21 cellular contexts compared by ENCODE assay signal in the genomic region with DNA sequence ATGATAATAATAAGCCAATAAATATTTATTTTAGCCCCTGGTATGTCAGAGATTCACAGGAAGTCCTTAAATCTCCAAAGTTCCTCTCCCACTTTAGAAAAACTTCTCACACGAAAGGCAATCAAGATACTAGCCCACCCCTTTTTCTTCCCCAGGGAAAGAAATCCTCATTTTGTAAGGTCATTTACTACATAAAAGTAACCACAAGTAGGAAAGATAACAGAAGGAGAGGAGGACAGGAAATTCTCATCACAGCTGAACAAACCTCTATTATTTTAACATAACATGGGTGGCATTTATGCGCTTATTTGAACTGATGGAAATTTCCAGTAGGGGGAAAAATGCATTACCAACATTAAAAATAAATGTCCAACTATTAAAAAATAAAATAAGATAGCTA. TPM values are rescaled to one million over a fixed set of nuclear protein-coding genes. Genes with fewer than 3 reads are reported as not detected.
DNase-seq lines count a peak whose midpoint lies in the region; ATAC-seq, FAIRE-seq and TF ChIP-seq lines count a peak whose summit lies in the region.
"Had no signal": no experiment of that assay in that cellular context is flagged by ENCODE, and none has a peak within 500 bp of the region (broad histone marks: within the 10 kb centered on the region; RNA-seq: fewer than 3 reads in every experiment).

No MANE protein-coding gene starts in this region.

- H3K27ac ChIP-seq in HepG2 (ENCODE audit: extremely low read length, insufficient read depth, low read length) (no peak overlapping the region), right lobe of liver (no peak overlapping the region), thyroid gland (no peak overlapping the region)
- H3K27ac ChIP-seq: prostate gland, vagina had no signal

- no peak overlapping the region for H3K4me2 ChIP-seq in HepG2 (ENCODE audit: low read depth, low read length)

- POLR2A ChIA-PET in HepG2 (lab: Yijun Ruan, JAX), result no interaction called here

- TF ChIP-seq POLR2A in HepG2 (IDR thresholded peaks at IDR 0.05; ENCODE audit: insufficient read depth in 1 of 2, low read depth in 2 of 2, low read length in 2 of 2) (no peak), right lobe of liver (IDR thresholded peaks at IDR 0.05) (no peak), thyroid gland (IDR thresholded peaks at IDR 0.05) (no peak)

- FAIRE-seq in HepG2 (lab: Jason Lieb, UNC), result no peak
- FAIRE-seq: TTC549 had no signal

- no peaks in the 10 kb centered on the region for H4K20me1 ChIP-seq in HepG2 (ENCODE audit: insufficient read depth, low read length)

- H3K27ac Mint-ChIP-seq in activated naive CD8-positive, alpha-beta T cell treated with anti-CD3 and anti-CD28 coated beads for 36 hours, result peak overlapping the region; percentile 66
- H3K27ac Mint-ChIP-seq in natural killer cell treated with Interleukin-12 subunit alpha and Interleukin-12 subunit beta and Interleukin-15 and Interleukin-18, amount 100 ng/mL, for 72 hours, result no peak overlapping the region

- H3K9ac ChIP-seq in HepG2 (ENCODE audit: insufficient read depth, low read depth, low read length), result no peak overlapping the region

- no peak for TF ChIP-seq EP300 in HepG2 (IDR thresholded peaks at IDR 0.05; ENCODE audit: low read depth in 2 of 2, low read length in 2 of 2)
- TF ChIP-seq EP300 in HepG2 (CRISPR knock-in tag; IDR thresholded peaks at IDR 0.05; ENCODE audit: borderline replicate concordance), result no peak

- BruUV-seq in HepG2 (replicated peaks; lab: Mats Ljungman, UMichigan), result TSS peak; percentile 30

- in situ Hi-C loops in HepG2 (cut with HindIII; ENCODE audit: extremely low pct_ligation_motif_present, low pct_unique_long_range_greater_than_20kb), result no loop called here

- no peaks in the 10 kb centered on the region for H3K9me3 Mint-ChIP-seq in activated naive CD8-positive, alpha-beta T cell treated with anti-CD3 and anti-CD28 coated beads for 36 hours
- no peaks in the 10 kb centered on the region for H3K9me3 Mint-ChIP-seq in natural killer cell treated with Interleukin-12 subunit alpha and Interleukin-12 subunit beta and Interleukin-15 and Interleukin-18, amount 100 ng/mL, for 72 hours
- H3K9me3 Mint-ChIP-seq: HFFc6 had no signal

- WGBS in HepG2 (ENCODE audit: low lambda C conversion rate), result 90% methylated on average over 2 of the region's 2 CpGs
- WGBS in right lobe of liver (ENCODE audit: insufficient coverage, low coverage, low lambda C conversion rate, missing lambda C conversion rate), result 69% methylated on average over 2 of the region's 2 CpGs
- 83 to 94% methylated on average over 2 of the region's 2 CpGs for WGBS in thyroid gland, 2 donors

- CTCF ChIA-PET in HepG2 (lab: Yijun Ruan, JAX; ENCODE audit: low intra/inter-chr PET ratio, low total read pairs), result no interaction called here

- H3K27me3 ChIP-seq in HepG2 (ENCODE audit: control insufficient read depth in 1 of 2, insufficient read depth in 2 of 2, low read length in 2 of 2), result no peaks in the 10 kb centered on the region; a peak in 1 of 5 replicates
- no peaks in the 10 kb centered on the region for H3K27me3 ChIP-seq in right lobe of liver
- H3K27me3 ChIP-seq in thyroid gland, result no peaks in the 10 kb centered on the region
- H3K27me3 ChIP-seq: vagina had no signal

- H3K4me1 ChIP-seq in HepG2 (ENCODE audit: insufficient read depth, low read length) (peaks cover 20% of the 10 kb centered on the region), right lobe of liver (peaks cover 0 to 7% (median 0%) of the 10 kb centered on the region in 4 donors), thyroid gland (peaks cover 12 to 13% of the 10 kb centered on the region in 2 donors)
- H3K4me1 ChIP-seq: prostate gland had no signal

- TF ChIP-seq CTCF in HepG2 (CRISPR knock-in tag; IDR thresholded peaks at IDR 0.05), result no peak
- TF ChIP-seq CTCF in right lobe of liver (IDR thresholded peaks at IDR 0.05), result no peak
- no peak for TF ChIP-seq CTCF in fibroblast of villous mesenchyme (IDR thresholded peaks at IDR 0.05; ENCODE audit: insufficient read depth, low read depth, low read length)
- no peak for TF ChIP-seq CTCF in thyroid gland (IDR thresholded peaks at IDR 0.05)

- H3K4me1 Mint-ChIP-seq in activated naive CD8-positive, alpha-beta T cell treated with anti-CD3 and anti-CD28 coated beads for 36 hours, result peaks cover 15% of the 10 kb centered on the region
- peaks cover 16 to 18% of the 10 kb centered on the region in 2 donors for H3K4me1 Mint-ChIP-seq in natural killer cell treated with Interleukin-12 subunit alpha and Interleukin-12 subunit beta and Interleukin-15 and Interleukin-18, amount 100 ng/mL, for 72 hours (ENCODE audit: low read depth in 2 of 2)

- intact Hi-C loops in HepG2 (cut with micrococcal nuclease; ENCODE audit: unreplicated experiment) (no loop called here), right lobe of liver (cut with DNase I) (no loop called here), posterior cingulate gyrus (cut with DNase I) (no loop called here), thyroid gland (cut with DNase I) (no loop called here)

- H3K36me3 ChIP-seq in HepG2 (replicated peaks in 1 of 2; ENCODE audit: control insufficient read depth in 1 of 2, insufficient read depth in 2 of 2, low read length in 2 of 2) (no peaks in the 10 kb centered on the region), right lobe of liver (no peaks in the 10 kb centered on the region), thyroid gland (no peaks in the 10 kb centered on the region)
- H3K36me3 ChIP-seq: prostate gland, vagina had no signal

- no peaks in the 10 kb centered on the region for H3K27me3 Mint-ChIP-seq in activated naive CD8-positive, alpha-beta T cell treated with anti-CD3 and anti-CD28 coated beads for 36 hours
- no peaks in the 10 kb centered on the region for H3K27me3 Mint-ChIP-seq in natural killer cell treated with Interleukin-12 subunit alpha and Interleukin-12 subunit beta and Interleukin-15 and Interleukin-18, amount 100 ng/mL, for 72 hours

- no peak for DNase-seq in HepG2 (ENCODE audit: low spot score)
- no peak for DNase-seq in right lobe of liver
- no peak for DNase-seq in activated naive CD8-positive, alpha-beta T cell treated with anti-CD3 and anti-CD28 coated beads for 36 hours
- peak; percentile 84 for DNase-seq in fibroblast of villous mesenchyme (ENCODE audit: low read depth)
- DNase-seq in posterior cingulate gyrus, result no peak
- no peak for DNase-seq in natural killer cell treated with Interleukin-12 subunit alpha and Interleukin-12 subunit beta and Interleukin-15 and Interleukin-18, amount 100 ng/mL, for 72 hours (ENCODE audit: low spot score)
- DNase-seq in thyroid gland, result no peak
- no peak for DNase-seq in MV-4-11 (lab: John Stamatoyannopoulos, UW)
- DNase-seq: activated CD4-positive, alpha-beta T cell treated with anti-CD3 and anti-CD28 coated beads for 4 hours; activated naive CD4-positive, alpha-beta T cell treated with Interleukin-2 at 50 U/mL for 16 hours; HFFc6; IMR-90; left cardiac atrium; mesendoderm; NCI-H1694 treated with DMSO at 0.1 percent for 48 hours; NCI-H2227 treated with DMSO at 0.1 percent for 48 hours; stimulated activated CD4-positive, alpha-beta T cell treated with anti-CD3 and anti-CD28 coated beads, Interleukin-12 subunit alpha, Interleukin-12 subunit beta, amount 100 ng/mL, for 4 hours; stimulated activated CD8-positive, alpha-beta memory T cell treated with anti-CD3 and anti-CD28 coated beads, Interleukin-4, amount 100 ng/mL, for 48 hours had no signal

- H3K4me3 ChIP-seq in HepG2 (replicated peaks in 1 of 3; ENCODE audit: insufficient read depth in 1 of 3, low read depth in 2 of 3, low read length in 3 of 3) (no peak overlapping the region), right lobe of liver (no peak overlapping the region), fibroblast of villous mesenchyme (ENCODE audit: low read depth, low read length) (no peak overlapping the region), thyroid gland (replicated peaks in 1 of 3) (no peak overlapping the region)
- H3K4me3 ChIP-seq: prostate gland, vagina had no signal

- TF ChIP-seq RAD21 in HepG2 (CRISPR knock-in tag; IDR thresholded peaks at IDR 0.05), result no peak

- H3K9me3 ChIP-seq in HepG2 (ENCODE audit: low read length) (no peaks in the 10 kb centered on the region), right lobe of liver (no peaks in the 10 kb centered on the region), thyroid gland (no peaks in the 10 kb centered on the region)
- H3K9me3 ChIP-seq: prostate gland, vagina had no signal

- no peak overlapping the region for H2AFZ ChIP-seq in HepG2 (ENCODE audit: low read length)

- ATAC-seq in HepG2, result no peak
- ATAC-seq in right lobe of liver, result no peak
- ATAC-seq in natural killer cell treated with Interleukin-12 subunit alpha and Interleukin-12 subunit beta and Interleukin-15 and Interleukin-18, amount 100 ng/mL, for 72 hours, result no peak
- ATAC-seq: left cardiac atrium had no signal

- peaks cover 6% of the 10 kb centered on the region for H3K36me3 Mint-ChIP-seq in activated naive CD8-positive, alpha-beta T cell treated with anti-CD3 and anti-CD28 coated beads for 36 hours
- peaks cover 11% of the 10 kb centered on the region for H3K36me3 Mint-ChIP-seq in natural killer cell treated with Interleukin-12 subunit alpha and Interleukin-12 subunit beta and Interleukin-15 and Interleukin-18, amount 100 ng/mL, for 72 hours

- peaks cover 52% of the 10 kb centered on the region for H3K79me2 ChIP-seq in HepG2 (ENCODE audit: insufficient read depth, low read length)

- H3K4me3 Mint-ChIP-seq in activated naive CD8-positive, alpha-beta T cell treated with anti-CD3 and anti-CD28 coated beads for 36 hours, result no peak overlapping the region
- H3K4me3 Mint-ChIP-seq in natural killer cell treated with Interleukin-12 subunit alpha and Interleukin-12 subunit beta and Interleukin-15 and Interleukin-18, amount 100 ng/mL, for 72 hours, result no peak overlapping the region
- H3K4me3 Mint-ChIP-seq: HFFc6 had no signal

RNA-seq across cellular contexts. Expression of a gene that starts 3.4 kb away (rescaled TPM):
- total RNA-seq in HepG2 (2016; rRNA removed; fragmentation: Illumina TruSeq; extraction: Trizol) (3.5 and 4.7 TPM in 2 replicates), right lobe of liver (10 to 100 TPM in 1 of 6 experiments, 1 to 10 TPM in 5; 5.8 to 12.0 (median 8.8) TPM), fibroblast of villous mesenchyme (5.5 and 6.9 TPM in 2 replicates), thyroid gland (10 to 100 TPM; 14.1 to 22.6 (median 15.8) TPM)
- 1.7 and 2.5 TPM in 2 replicates for total RNA-seq in HepG2 (2016; cell fraction: cytosol; rRNA removed; fragmentation: Illumina TruSeq; extraction: Trizol; ENCODE audit: low read depth)
- total RNA-seq in HepG2 (2016; cell fraction: insoluble cytoplasmic fraction; rRNA removed; fragmentation: Illumina TruSeq; extraction: Trizol), result 2.9 and 3.4 TPM in 2 replicates
- 7.9 and 9.0 TPM in 2 replicates for total RNA-seq in HepG2 (2016; cell fraction: membrane; rRNA removed; fragmentation: Illumina TruSeq; extraction: Trizol)
- total RNA-seq in HepG2 (2016; cell fraction: nucleus; rRNA removed; fragmentation: Illumina TruSeq; extraction: Trizol), result 2.9 and 4.4 TPM in 2 replicates
- polyA plus RNA-seq in HepG2 (2011; rRNA removed), result 7.3 TPM in 2 replicates
- 8.0 and 8.4 TPM in 2 replicates for polyA plus RNA-seq in HepG2 (2011; cell fraction: cytosol; rRNA removed)
- polyA plus RNA-seq in HepG2 (2011; cell fraction: nucleus; rRNA removed), result 11.3 and 13.9 TPM in 2 replicates
- 9.8 and 13.0 TPM in 2 replicates for polyA plus RNA-seq in HepG2 (2012)
- 4.0 and 4.6 TPM in 2 replicates for polyA plus RNA-seq in HepG2 (2016; cell fraction: cytosol; fragmentation: Illumina TruSeq; extraction: Trizol; ENCODE audit: low read depth)
- 9.3 and 13.6 TPM in 2 replicates for polyA plus RNA-seq in HepG2 (2016; cell fraction: insoluble cytoplasmic fraction; fragmentation: Illumina TruSeq; extraction: Trizol; ENCODE audit: low read depth)
- 14.0 and 18.6 TPM in 2 replicates for polyA plus RNA-seq in HepG2 (2016; cell fraction: membrane; fragmentation: Illumina TruSeq; extraction: Trizol; ENCODE audit: low read depth)
- polyA plus RNA-seq in HepG2 (2016; cell fraction: nucleus; fragmentation: Illumina TruSeq; extraction: Trizol; ENCODE audit: insufficient read depth, low read depth), result 10.1 and 11.0 TPM in 2 replicates
- 14.1 and 27.8 TPM in 2 replicates for polyA minus RNA-seq in HepG2 (2011; rRNA and poly(A)+ RNA removed; ENCODE audit: low replicate concordance)
- polyA minus RNA-seq in HepG2 (2011; cell fraction: cytosol; rRNA and poly(A)+ RNA removed), result 12.3 and 12.7 TPM in 2 replicates
- 12.6 and 12.8 TPM in 2 replicates for polyA minus RNA-seq in HepG2 (2011; cell fraction: nucleus; rRNA and poly(A)+ RNA removed)
- 10 to 100 TPM; 13.9 to 14.2 TPM for total RNA-seq in activated naive CD8-positive, alpha-beta T cell treated with anti-CD3 and anti-CD28 coated beads for 36 hours
- total RNA-seq in natural killer cell treated with Interleukin-12 subunit alpha and Interleukin-12 subunit beta and Interleukin-15 and Interleukin-18, amount 100 ng/mL, for 72 hours, result 10 to 100 TPM; 21.7 to 23.5 TPM

RNA-seq across cellular contexts. Expression of a gene that starts 15.6 kb away (rescaled TPM):
- 46.9 and 50.7 TPM in 2 replicates for total RNA-seq in HepG2 (2016; rRNA removed; fragmentation: Illumina TruSeq; extraction: Trizol)
- 8.5 and 10.0 TPM in 2 replicates for total RNA-seq in HepG2 (2016; cell fraction: cytosol; rRNA removed; fragmentation: Illumina TruSeq; extraction: Trizol; ENCODE audit: low read depth)
- 48.8 and 50.6 TPM in 2 replicates for total RNA-seq in HepG2 (2016; cell fraction: insoluble cytoplasmic fraction; rRNA removed; fragmentation: Illumina TruSeq; extraction: Trizol)
- total RNA-seq in HepG2 (2016; cell fraction: membrane; rRNA removed; fragmentation: Illumina TruSeq; extraction: Trizol), result 17.1 and 19.7 TPM in 2 replicates
- 28.7 and 36.3 TPM in 2 replicates for total RNA-seq in HepG2 (2016; cell fraction: nucleus; rRNA removed; fragmentation: Illumina TruSeq; extraction: Trizol)
- 72.2 and 73.5 TPM in 2 replicates for polyA plus RNA-seq in HepG2 (2011; rRNA removed)
- 72.3 and 85.9 TPM in 2 replicates for polyA plus RNA-seq in HepG2 (2011; cell fraction: cytosol; rRNA removed)
- 55.6 and 60.0 TPM in 2 replicates for polyA plus RNA-seq in HepG2 (2011; cell fraction: nucleus; rRNA removed)
- polyA plus RNA-seq in HepG2 (2012), result 42.4 and 45.1 TPM in 2 replicates
- 13.8 and 14.3 TPM in 2 replicates for polyA plus RNA-seq in HepG2 (2016; cell fraction: cytosol; fragmentation: Illumina TruSeq; extraction: Trizol; ENCODE audit: low read depth)
- 78.5 and 84.9 TPM in 2 replicates for polyA plus RNA-seq in HepG2 (2016; cell fraction: insoluble cytoplasmic fraction; fragmentation: Illumina TruSeq; extraction: Trizol; ENCODE audit: low read depth)
- polyA plus RNA-seq in HepG2 (2016; cell fraction: membrane; fragmentation: Illumina TruSeq; extraction: Trizol; ENCODE audit: low read depth), result 24.1 and 26.2 TPM in 2 replicates
- polyA plus RNA-seq in HepG2 (2016; cell fraction: nucleus; fragmentation: Illumina TruSeq; extraction: Trizol; ENCODE audit: insufficient read depth, low read depth), result 72.4 and 76.9 TPM in 2 replicates
- 142 and 176 TPM in 2 replicates for polyA minus RNA-seq in HepG2 (2011; rRNA and poly(A)+ RNA removed; ENCODE audit: low replicate concordance)
- polyA minus RNA-seq in HepG2 (2011; cell fraction: cytosol; rRNA and poly(A)+ RNA removed), result 44.2 and 52.7 TPM in 2 replicates
- polyA minus RNA-seq in HepG2 (2011; cell fraction: nucleus; rRNA and poly(A)+ RNA removed), result 29.7 and 30.6 TPM in 2 replicates
- 10 to 100 TPM; 21.6 to 47.1 (median 23.4) TPM for total RNA-seq in right lobe of liver
- total RNA-seq in activated naive CD8-positive, alpha-beta T cell treated with anti-CD3 and anti-CD28 coated beads for 36 hours, result 10 to 100 TPM; 77.6 to 80.4 TPM
- total RNA-seq in fibroblast of villous mesenchyme, result 29.6 and 39.3 TPM in 2 replicates
- 100 to 1,000 TPM in 1 of 2 donors, 10 to 100 TPM in 1; 55.9 to 105 TPM for total RNA-seq in natural killer cell treated with Interleukin-12 subunit alpha and Interleukin-12 subunit beta and Interleukin-15 and Interleukin-18, amount 100 ng/mL, for 72 hours
- 10 to 100 TPM; 23.1 to 59.3 (median 41.2) TPM for total RNA-seq in thyroid gland

RNA-seq across cellular contexts. Expression of a gene that starts 58.3 kb away (rescaled TPM):
- total RNA-seq in HepG2 (2016; rRNA removed; fragmentation: Illumina TruSeq; extraction: Trizol) (54.3 and 60.7 TPM in 2 replicates), right lobe of liver (100 to 1,000 TPM in 1 of 6 experiments, 10 to 100 TPM in 5; 64.9 to 131 (median 82.8) TPM), fibroblast of villous mesenchyme (39.6 and 43.6 TPM in 2 replicates), thyroid gland (10 to 100 TPM; 55.0 to 75.0 (median 62.7) TPM)
- total RNA-seq in HepG2 (2016; cell fraction: cytosol; rRNA removed; fragmentation: Illumina TruSeq; extraction: Trizol; ENCODE audit: low read depth), result 21.0 and 27.1 TPM in 2 replicates
- 53.0 and 55.0 TPM in 2 replicates for total RNA-seq in HepG2 (2016; cell fraction: insoluble cytoplasmic fraction; rRNA removed; fragmentation: Illumina TruSeq; extraction: Trizol)
- 55.4 and 58.7 TPM in 2 replicates for total RNA-seq in HepG2 (2016; cell fraction: membrane; rRNA removed; fragmentation: Illumina TruSeq; extraction: Trizol)
- 31.5 and 32.6 TPM in 2 replicates for total RNA-seq in HepG2 (2016; cell fraction: nucleus; rRNA removed; fragmentation: Illumina TruSeq; extraction: Trizol)
- 54.5 and 60.6 TPM in 2 replicates for polyA plus RNA-seq in HepG2 (2011; rRNA removed)
- 66.4 and 77.9 TPM in 2 replicates for polyA plus RNA-seq in HepG2 (2011; cell fraction: cytosol; rRNA removed)
- 62.5 and 67.8 TPM in 2 replicates for polyA plus RNA-seq in HepG2 (2011; cell fraction: nucleus; rRNA removed)
- polyA plus RNA-seq in HepG2 (2012), result 42.3 and 50.0 TPM in 2 replicates
- 27.5 and 28.8 TPM in 2 replicates for polyA plus RNA-seq in HepG2 (2016; cell fraction: cytosol; fragmentation: Illumina TruSeq; extraction: Trizol; ENCODE audit: low read depth)
- polyA plus RNA-seq in HepG2 (2016; cell fraction: insoluble cytoplasmic fraction; fragmentation: Illumina TruSeq; extraction: Trizol; ENCODE audit: low read depth), result 48.1 and 64.0 TPM in 2 replicates
- 49.0 and 54.8 TPM in 2 replicates for polyA plus RNA-seq in HepG2 (2016; cell fraction: membrane; fragmentation: Illumina TruSeq; extraction: Trizol; ENCODE audit: low read depth)
- 64.4 and 67.0 TPM in 2 replicates for polyA plus RNA-seq in HepG2 (2016; cell fraction: nucleus; fragmentation: Illumina TruSeq; extraction: Trizol; ENCODE audit: insufficient read depth, low read depth)
- polyA minus RNA-seq in HepG2 (2011; rRNA and poly(A)+ RNA removed; ENCODE audit: low replicate concordance), result 124 and 166 TPM in 2 replicates
- polyA minus RNA-seq in HepG2 (2011; cell fraction: cytosol; rRNA and poly(A)+ RNA removed), result 35.9 and 59.2 TPM in 2 replicates
- 14.0 and 19.0 TPM in 2 replicates for polyA minus RNA-seq in HepG2 (2011; cell fraction: nucleus; rRNA and poly(A)+ RNA removed)
- total RNA-seq in activated naive CD8-positive, alpha-beta T cell treated with anti-CD3 and anti-CD28 coated beads for 36 hours, result 10 to 100 TPM; 56.2 to 65.2 TPM
- total RNA-seq in natural killer cell treated with Interleukin-12 subunit alpha and Interleukin-12 subunit beta and Interleukin-15 and Interleukin-18, amount 100 ng/mL, for 72 hours, result 10 to 100 TPM; 79.3 to 95.8 TPM
